ENCODE assay signal across 15 cellular contexts in the genomic region with DNA sequence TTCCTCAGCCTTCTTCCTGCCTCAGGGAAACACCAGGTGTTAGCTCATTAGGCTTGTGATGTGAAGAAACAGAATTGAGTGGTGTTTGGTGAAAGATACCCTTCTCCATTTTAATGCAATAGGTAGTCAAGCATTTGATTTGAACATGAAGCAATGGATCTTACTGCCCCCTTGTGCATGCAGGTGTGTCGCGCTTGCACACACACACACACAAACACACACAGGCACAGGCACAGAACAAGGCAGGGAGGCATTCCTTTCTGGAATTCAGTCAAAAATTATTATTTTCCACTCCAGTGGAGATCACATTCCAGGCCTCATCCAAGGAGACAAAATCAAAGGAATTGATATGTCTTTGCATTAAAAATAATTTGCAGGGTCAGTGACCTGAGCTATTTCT.
A peak's percentile ranks its signal among the peaks of the same experiment; 100 is the strongest.
DNase-seq lines count a peak whose midpoint lies in the region; ATAC-seq and TF ChIP-seq lines count a peak whose summit lies in the region.
"Had no signal": no experiment of that assay in that cellular context is flagged by ENCODE, and none has a peak within 500 bp of the region (broad histone marks: within the 10 kb centered on the region; RNA-seq: fewer than 3 reads in every experiment).

No MANE protein-coding gene starts in this region.

- no peaks in the 10 kb centered on the region for H3K36me3 ChIP-seq in RWPE2 (ENCODE audit: low read depth)
- no peaks in the 10 kb centered on the region for H3K36me3 ChIP-seq in ascending aorta
- H3K36me3 ChIP-seq in MG63 = no peaks in the 10 kb centered on the region
- H3K36me3 ChIP-seq: suprapubic skin had no signal

- peaks cover 19% of the 10 kb centered on the region for H3K4me1 Mint-ChIP-seq in HFFc6 (ENCODE audit: low read depth)
- no peaks in the 10 kb centered on the region for H3K4me1 Mint-ChIP-seq in activated CD8-positive, alpha-beta T cell treated with anti-CD3 and anti-CD28 coated beads for 36 hours (ENCODE audit: low read depth)
- H3K4me1 Mint-ChIP-seq: activated naive CD4-positive, alpha-beta T cell treated with anti-CD3 and anti-CD28 coated beads, Interleukin-2, amount 10 ng/mL, durations not matched to agents 7 days and 5 days had no signal

- no peaks in the 10 kb centered on the region for H3K9me3 ChIP-seq in RWPE2 (ENCODE audit: severe bottlenecking)
- no peaks in the 10 kb centered on the region for H3K9me3 ChIP-seq in ascending aorta
- H3K9me3 ChIP-seq in MG63 = 0 out of 2 replicates have a peak, but pooled peaks cover 5% of the 10 kb centered on the region
- H3K9me3 ChIP-seq: psoas muscle, suprapubic skin had no signal

- no peak overlapping the region for H3K27ac Mint-ChIP-seq in HFFc6
- no peak overlapping the region for H3K27ac Mint-ChIP-seq in activated CD8-positive, alpha-beta T cell treated with anti-CD3 and anti-CD28 coated beads for 36 hours
- H3K27ac Mint-ChIP-seq: activated naive CD4-positive, alpha-beta T cell treated with anti-CD3 and anti-CD28 coated beads, Interleukin-2, amount 10 ng/mL, durations not matched to agents 7 days and 5 days had no signal

- H3K4me1 ChIP-seq in RWPE2 (ENCODE audit: insufficient read depth, poor library complexity, severe bottlenecking) = no peaks in the 10 kb centered on the region
- no peaks in the 10 kb centered on the region for H3K4me1 ChIP-seq in ascending aorta
- H3K4me1 ChIP-seq: psoas muscle, suprapubic skin had no signal

- H3K4me3 Mint-ChIP-seq in HFFc6 = no peak overlapping the region
- H3K4me3 Mint-ChIP-seq in activated CD8-positive, alpha-beta T cell treated with anti-CD3 and anti-CD28 coated beads for 36 hours = no peak overlapping the region
- H3K4me3 Mint-ChIP-seq: activated naive CD4-positive, alpha-beta T cell treated with anti-CD3 and anti-CD28 coated beads, Interleukin-2, amount 10 ng/mL, durations not matched to agents 7 days and 5 days had no signal

- H3K4me3 ChIP-seq in RWPE2 (ENCODE audit: severe bottlenecking) (no peak overlapping the region), ascending aorta (no peak overlapping the region), MG63 (no peak overlapping the region)
- H3K4me3 ChIP-seq: psoas muscle, suprapubic skin had no signal

- intact Hi-C loops in activated CD8-positive, alpha-beta T cell treated with anti-CD3 and anti-CD28 coated beads for 36 hours (cut with micrococcal nuclease) = no loop called here
- intact Hi-C loops in ascending aorta (cut with DNase I) = no loop called here

- ATAC-seq in RWPE2 (ENCODE audit: low read depth) (no peak), GM18870 (IDR thresholded peaks at IDR 0.05; ENCODE audit: unreplicated experiment) (no peak)
- no peak for ATAC-seq in activated CD8-positive, alpha-beta T cell treated with anti-CD3 and anti-CD28 coated beads for 36 hours
- ATAC-seq: left lobe of liver, psoas muscle had no signal

- peaks cover 10% of the 10 kb centered on the region for H3K36me3 Mint-ChIP-seq in HFFc6 (ENCODE audit: low read depth)
- no peaks in the 10 kb centered on the region for H3K36me3 Mint-ChIP-seq in activated CD8-positive, alpha-beta T cell treated with anti-CD3 and anti-CD28 coated beads for 36 hours (ENCODE audit: low read depth)
- H3K36me3 Mint-ChIP-seq: activated naive CD4-positive, alpha-beta T cell treated with anti-CD3 and anti-CD28 coated beads, Interleukin-2, amount 10 ng/mL, durations not matched to agents 7 days and 5 days had no signal

- POLR2A ChIA-PET in activated CD8-positive, alpha-beta T cell treated with anti-CD3 and anti-CD28 coated beads for 36 hours (lab: Charles Lee) = no interaction called here

- no peaks in the 10 kb centered on the region for H3K27me3 ChIP-seq in RWPE2 (ENCODE audit: insufficient read depth, poor library complexity, severe bottlenecking)
- H3K27me3 ChIP-seq in ascending aorta = no peaks in the 10 kb centered on the region
- H3K27me3 ChIP-seq in MG63 = no peaks in the 10 kb centered on the region
- H3K27me3 ChIP-seq: suprapubic skin had no signal

- TF ChIP-seq CTCF in HFFc6 (IDR thresholded peaks at IDR 0.05) (peak; percentile 27; the same call in 1 of the 2 replicates), RWPE2 (IDR thresholded peaks at IDR 0.05; ENCODE audit: poor library complexity, severe bottlenecking) (peak; percentile 15), ascending aorta (IDR thresholded peaks at IDR 0.05) (no peak)
- TF ChIP-seq CTCF in activated CD8-positive, alpha-beta T cell treated with anti-CD3 and anti-CD28 coated beads for 36 hours (IDR thresholded peaks at IDR 0.05) = no peak

- H3K27me3 Mint-ChIP-seq in HFFc6 (ENCODE audit: insufficient read depth) = no peaks in the 10 kb centered on the region
- no peaks in the 10 kb centered on the region for H3K27me3 Mint-ChIP-seq in activated CD8-positive, alpha-beta T cell treated with anti-CD3 and anti-CD28 coated beads for 36 hours
- H3K27me3 Mint-ChIP-seq: activated naive CD4-positive, alpha-beta T cell treated with anti-CD3 and anti-CD28 coated beads, Interleukin-2, amount 10 ng/mL, durations not matched to agents 7 days and 5 days had no signal

- DNase-seq in COLO668 (lab: John Stamatoyannopoulos, UW; ENCODE audit: unreplicated experiment) (peak; percentile 2), HFFc6 (no peak), RWPE2 (ENCODE audit: low spot score) (no peak), iPS-NIHi7 (ENCODE audit: extremely low spot score) (peak; percentile 12), ascending aorta (ENCODE audit: low spot score in 2 of 2) (no peak), MG63 (no peak)
- no peak for DNase-seq in activated CD8-positive, alpha-beta T cell treated with anti-CD3 and anti-CD28 coated beads for 36 hours
- DNase-seq: activated CD8-positive, alpha-beta memory T cell treated with anti-CD3 and anti-CD28 coated beads, Interleukin-2, amount 50 U/mL, for 48 hours; activated naive CD4-positive, alpha-beta T cell treated with anti-CD3 and anti-CD28 coated beads, Interleukin-2, amount 10 ng/mL, durations not matched to agents 7 days and 5 days; DND-41; psoas muscle; T-helper 1 cell had no signal

- CTCF ChIA-PET in activated CD8-positive, alpha-beta T cell treated with anti-CD3 and anti-CD28 coated beads for 36 hours (lab: Charles Lee) = no interaction called here

- H3K27ac ChIP-seq in RWPE2 (ENCODE audit: poor library complexity, severe bottlenecking) (no peak overlapping the region), ascending aorta (no peak overlapping the region)
- H3K27ac ChIP-seq: psoas muscle, suprapubic skin had no signal

- H3K9me3 Mint-ChIP-seq in HFFc6 = peaks cover 11% of the 10 kb centered on the region
- H3K9me3 Mint-ChIP-seq in activated CD8-positive, alpha-beta T cell treated with anti-CD3 and anti-CD28 coated beads for 36 hours = peaks cover 4% of the 10 kb centered on the region

Comparison
In these comparisons a context has a peak if more than half of its experiments do, and no peak if none do; other contexts are left out.
1. DNase-seq: peak in COLO668 (single experiment) and iPS-NIHi7 (single experiment); none in HFFc6 (single experiment), RWPE2 (single experiment), activated CD8-positive, alpha-beta T cell treated with anti-CD3 and anti-CD28 coated beads for 36 hours (single experiment), ascending aorta (0 of 2) and MG63 (single experiment).
2. CTCF ChIP-seq: peak in HFFc6 (single experiment) and RWPE2 (single experiment); none in activated CD8-positive, alpha-beta T cell treated with anti-CD3 and anti-CD28 coated beads for 36 hours (single experiment) and ascending aorta (0 of 3).